Comparison of ENCODE assay signal across 18 cellular contexts in the genomic region with DNA sequence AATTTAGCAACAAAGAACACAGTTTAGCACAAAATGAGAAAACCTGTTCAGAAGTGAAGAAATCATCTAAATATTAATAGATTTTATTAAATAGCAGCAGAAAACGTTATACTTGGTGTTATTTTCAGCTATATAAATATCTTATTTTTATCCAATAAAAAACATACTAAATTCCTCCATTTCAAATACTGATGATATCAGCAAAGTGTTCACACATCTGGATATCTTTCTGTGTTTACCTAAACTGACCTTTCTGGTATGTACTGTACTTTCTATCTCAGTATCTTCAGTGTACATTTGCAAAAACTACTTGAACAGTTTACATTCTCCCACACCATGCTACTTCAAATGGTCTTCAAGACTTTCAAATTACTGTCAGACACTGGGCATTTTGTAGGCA.
DNase-seq lines count a peak whose midpoint lies in the region; ATAC-seq, FAIRE-seq and TF ChIP-seq lines count a peak whose summit lies in the region.
"Had no signal": no experiment of that assay in that cellular context is flagged by ENCODE, and none has a peak within 500 bp of the region (broad histone marks: within the 10 kb centered on the region; RNA-seq: fewer than 3 reads in every experiment).

No MANE protein-coding gene starts in this region.

- no peaks in the 10 kb centered on the region for H3K4me1 ChIP-seq in K562 (replicated peaks in 1 of 2; ENCODE audit: control insufficient read depth in 2 of 2, insufficient read depth in 2 of 2, low read length in 2 of 2)
- H3K4me1 ChIP-seq: BLaER1 had no signal

- H3K27me3 ChIP-seq in K562 (ENCODE audit: control insufficient read depth in 2 of 2, insufficient read depth in 2 of 2, low read length in 2 of 2): no peaks in the 10 kb centered on the region
- H3K27me3 ChIP-seq: BLaER1 had no signal

- no peak overlapping the region for H3K4me2 ChIP-seq in K562 (ENCODE audit: insufficient read depth, low read length)
- H3K4me2 ChIP-seq: BLaER1, GM23338 had no signal

- no peak for TF ChIP-seq EP300 in K562 (IDR thresholded peaks at IDR 0.05; ENCODE audit: low read length)

- intact Hi-C loops in K562 (cut with micrococcal nuclease): no loop called here

- no peak overlapping the region for H2AFZ ChIP-seq in K562 (ENCODE audit: low read depth, low read length)
- H2AFZ ChIP-seq: GM23338 had no signal

- WGBS in K562 (ENCODE audit: insufficient coverage, low coverage, missing lambda C conversion rate): 0% methylated on average over 1 of the region's 1 CpG

- ATAC-seq in K562 (no peak), HG02763 (IDR thresholded peaks at IDR 0.05; ENCODE audit: unreplicated experiment) (no peak)
- ATAC-seq: GM23338, HCT116 had no signal

- no peaks in the 10 kb centered on the region for H3K9me3 ChIP-seq in K562 (replicated peaks; ENCODE audit: control insufficient read depth, insufficient read depth, low read depth, low read length)
- H3K9me3 ChIP-seq: BLaER1 had no signal

- FAIRE-seq in K562 (lab: Jason Lieb, UNC) (no peak), islet of Langerhans (lab: Jason Lieb, UNC) (peak; percentile 66)
- FAIRE-seq: GM12891, GM18507 had no signal

- POLR2A ChIA-PET in K562 (lab: Yijun Ruan, JAX): no interaction called here

- no TSS peak for BruUV-seq in K562 (replicated peaks; lab: Mats Ljungman, UMichigan)

- H3K9ac ChIP-seq in K562 (ENCODE audit: insufficient read depth in 1 of 2, low read depth in 2 of 2, low read length in 2 of 2): no peak overlapping the region
- H3K9ac ChIP-seq: BLaER1 had no signal

- in situ Hi-C loops in K562 (cut with MboI): no loop called here

- no peak for DNase-seq in K562 (ENCODE audit: extremely low read depth in 1 of 4, low spot score in 3 of 4)
- DNase-seq in C1 segment of cervical spinal cord (lab: John Stamatoyannopoulos, UW): no peak
- no peak for DNase-seq in activated CD8-positive, alpha-beta memory T cell treated with anti-CD3 and anti-CD28 coated beads, Interleukin-2, amount 50 U/mL, for 48 hours
- DNase-seq: Calu3; CD4-positive, alpha-beta memory T cell; COR-L47; DMS53; DMS79 treated with DMSO at 0.1 percent for 48 hours; GF-D8; H9 had no signal

- TF ChIP-seq CTCF in C4-2B (conservative IDR thresholded peaks at IDR 0.05): no peak
- no peak for TF ChIP-seq CTCF in K562 (IDR thresholded peaks at IDR 0.05 in 2 of 3, conservative IDR thresholded peaks at IDR 0.05 in 1 of 3; ENCODE audit: insufficient read depth in 2 of 3, low read depth in 1 of 3, low read length in 3 of 3)

- CTCF ChIA-PET in K562 (lab: Yijun Ruan, JAX; ENCODE audit: low intra/inter-chr PET ratio): no interaction called here

- no peaks in the 10 kb centered on the region for H3K36me3 ChIP-seq in K562 (ENCODE audit: control insufficient read depth, insufficient read depth, low read length)
- H3K36me3 ChIP-seq: BLaER1 had no signal

- no peaks in the 10 kb centered on the region for H3K9me1 ChIP-seq in K562 (ENCODE audit: control insufficient read depth, insufficient read depth, low read length)

- H3K79me2 ChIP-seq in K562 (ENCODE audit: control insufficient read depth, insufficient read depth, low read length): no peaks in the 10 kb centered on the region

- peak overlapping the region; percentile 19; the same call in 1 of the 2 replicates for H3K27ac ChIP-seq in C4-2B
- no peak overlapping the region for H3K27ac ChIP-seq in K562 (ENCODE audit: extremely low read depth, low read depth, low read length)
- H3K27ac ChIP-seq: BLaER1 had no signal

- H4K20me1 ChIP-seq in K562 (replicated peaks; ENCODE audit: control insufficient read depth, insufficient read depth, low read length): no peaks in the 10 kb centered on the region
- H4K20me1 ChIP-seq: BLaER1 had no signal

- no peak for TF ChIP-seq RAD21 in K562 (CRISPR knock-in tag; conservative IDR thresholded peaks at IDR 0.05 in 1 of 2, IDR thresholded peaks at IDR 0.05 in 1 of 2)

- no peak for TF ChIP-seq POLR2A in K562 (conservative IDR thresholded peaks at IDR 0.05)

- no peak overlapping the region for H3K4me3 ChIP-seq in K562
- H3K4me3 ChIP-seq: BLaER1, GM23338 had no signal

TF ChIP-seq in K562, 482 proteins besides CTCF, POLR2A, EP300 and RAD21:
- no peak for TF ChIP-seq CTBP1 (IDR thresholded peaks at IDR 0.05; ENCODE audit: borderline replicate concordance)
- 0 out of 2 replicates have a peak, but pooled peaks have one; percentile 13 for TF ChIP-seq ZNF316 (IDR thresholded peaks at IDR 0.05)
- no peak for TF ChIP-seq BACH1 (tag; IDR thresholded peaks at IDR 0.05)
TF ChIP-seq in K562: peak in this region for 1.
